26 cellular contexts compared by ENCODE assay signal in the genomic region with DNA sequence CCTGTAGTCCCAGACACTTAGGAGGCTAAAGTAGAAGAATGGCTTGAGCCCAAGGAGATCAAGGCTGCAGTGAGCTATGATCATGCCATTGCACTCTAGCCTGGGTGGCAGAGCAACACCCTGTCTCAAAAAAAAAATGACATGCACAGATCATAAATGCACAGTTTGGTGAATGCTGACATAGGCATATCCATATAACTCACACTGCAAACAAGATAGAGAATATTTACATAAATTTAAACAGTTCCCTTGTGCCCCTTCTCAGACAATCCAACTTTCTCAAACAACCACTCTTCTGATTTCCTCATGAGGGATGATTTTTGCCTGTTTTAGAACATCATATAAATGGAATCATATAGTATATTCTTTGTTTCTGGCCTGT.
"Had no signal": no experiment of that assay in that cellular context is flagged by ENCODE, and none has a peak within 500 bp of the region (broad histone marks: within the 10 kb centered on the region; RNA-seq: fewer than 3 reads in every experiment).

No MANE protein-coding gene starts in this region.

- H3K4me3 Mint-ChIP-seq: activated B cell treated with CpG ODN at 0.5 μM for 24 hours; activated CD4-positive, alpha-beta T cell treated with anti-CD3 and anti-CD28 coated beads, Interleukin-2, amount 10 ng/mL, durations not matched to agents 24 days and 14 days; activated CD8-positive, alpha-beta memory T cell treated with anti-CD3 and anti-CD28 coated beads, Interleukin-2, amount 10 ng/mL, durations not matched to agents 7 days and 5 days; activated naive CD4-positive, alpha-beta T cell treated with anti-CD3 and anti-CD28 coated beads, Interleukin-2, amount 50 U/mL, for 24 hours; activated T-cell treated with anti-CD3 and anti-CD28 coated beads, Interleukin-2, amount 50 U/mL, for 24 hours; activated T-helper 1 cell treated with anti-CD3 and anti-CD28 coated beads, Interleukin-12 subunit alpha, Interleukin-12 subunit beta, Interleukin-2, Interleukin-4 antibody, amounts not matched to agents 30 ng/mL and 10 ng/mL and 1 ng/mL, durations not matched to agents 14 hours and 24 hours and 36 hours; brain; T-helper 17 cell had no signal

- H3K27ac ChIP-seq: ascending aorta, Peyer's patch, SJSA1 had no signal

- H3K4me1 ChIP-seq: ascending aorta, Peyer's patch had no signal

- H3K9me3 Mint-ChIP-seq: activated B cell treated with CpG ODN at 0.5 μM for 24 hours; activated CD4-positive, alpha-beta T cell treated with anti-CD3 and anti-CD28 coated beads, Interleukin-2, amount 10 ng/mL, durations not matched to agents 24 days and 14 days; activated naive CD4-positive, alpha-beta T cell treated with anti-CD3 and anti-CD28 coated beads, Interleukin-2, amount 50 U/mL, for 24 hours; activated T-cell treated with anti-CD3 and anti-CD28 coated beads, Interleukin-2, amount 50 U/mL, for 24 hours; activated T-helper 1 cell treated with anti-CD3 and anti-CD28 coated beads, Interleukin-12 subunit alpha, Interleukin-12 subunit beta, Interleukin-2, Interleukin-4 antibody, amounts not matched to agents 30 ng/mL and 10 ng/mL and 1 ng/mL, durations not matched to agents 14 hours and 24 hours and 36 hours had no signal

- H3K36me3 Mint-ChIP-seq: activated CD8-positive, alpha-beta memory T cell treated with anti-CD3 and anti-CD28 coated beads, Interleukin-2, amount 10 ng/mL, durations not matched to agents 7 days and 5 days; activated naive CD4-positive, alpha-beta T cell treated with anti-CD3 and anti-CD28 coated beads, Interleukin-2, amount 50 U/mL, for 24 hours; brain had no signal

- H3K4me1 Mint-ChIP-seq: activated B cell treated with CpG ODN at 0.5 μM for 24 hours; activated naive CD4-positive, alpha-beta T cell treated with anti-CD3 and anti-CD28 coated beads, Interleukin-2, amount 50 U/mL, for 24 hours; brain had no signal

- H3K27me3 ChIP-seq: ascending aorta, MG63, Peyer's patch, SJSA1 had no signal

- ATAC-seq: T-helper 17 cell had no signal

- DNase-seq: activated B cell treated with CpG ODN at 0.5 μM for 24 hours; activated CD4-positive, alpha-beta T cell treated with anti-CD3 and anti-CD28 coated beads for 1 hour; activated CD4-positive, alpha-beta T cell treated with anti-CD3 and anti-CD28 coated beads, Interleukin-2, amount 10 ng/mL, durations not matched to agents 24 days and 14 days; activated CD4-positive, alpha-beta T cell treated with anti-CD3 and anti-CD28 coated beads, Interleukin-2, amount 50 U/mL, for 48 hours; activated CD8-positive, alpha-beta memory T cell treated with anti-CD3 and anti-CD28 coated beads, Interleukin-2, amount 10 ng/mL, durations not matched to agents 7 days and 5 days; activated effector memory CD4-positive, alpha-beta T cell treated with Interleukin-2 at 50 U/mL for 16 hours; activated naive CD4-positive, alpha-beta T cell; activated T-cell treated with anti-CD3 and anti-CD28 coated beads, Interleukin-2, amount 50 U/mL, for 24 hours; cerebellar nuclear complex; KG1; MV-4-11; NCI-H1092 treated with DMSO at 0.1 percent for 48 hours; NCI-H1417 treated with DMSO at 0.1 percent for 48 hours; NCI-H1694; NCI-H2107; NCI-H526; NCI-H774; Peyer's patch; SHP77; T-helper 17 cell had no signal

- H3K27ac Mint-ChIP-seq: activated B cell treated with CpG ODN at 0.5 μM for 24 hours; activated CD4-positive, alpha-beta T cell treated with anti-CD3 and anti-CD28 coated beads, Interleukin-2, amount 10 ng/mL, durations not matched to agents 24 days and 14 days; activated CD8-positive, alpha-beta memory T cell treated with anti-CD3 and anti-CD28 coated beads, Interleukin-2, amount 10 ng/mL, durations not matched to agents 7 days and 5 days; activated naive CD4-positive, alpha-beta T cell treated with anti-CD3 and anti-CD28 coated beads, Interleukin-2, amount 50 U/mL, for 24 hours; activated T-cell treated with anti-CD3 and anti-CD28 coated beads, Interleukin-2, amount 50 U/mL, for 24 hours; activated T-helper 1 cell treated with anti-CD3 and anti-CD28 coated beads, Interleukin-12 subunit alpha, Interleukin-12 subunit beta, Interleukin-2, Interleukin-4 antibody, amounts not matched to agents 30 ng/mL and 10 ng/mL and 1 ng/mL, durations not matched to agents 14 hours and 24 hours and 36 hours; brain; T-helper 17 cell had no signal

- H3K4me3 ChIP-seq: ascending aorta, MG63, Peyer's patch, SJSA1 had no signal

- H3K36me3 ChIP-seq: ascending aorta, MG63, Peyer's patch, SJSA1 had no signal

- H3K9me3 ChIP-seq: ascending aorta, MG63, Peyer's patch, SJSA1 had no signal
